19 cellular contexts compared by ENCODE assay signal in the genomic region with DNA sequence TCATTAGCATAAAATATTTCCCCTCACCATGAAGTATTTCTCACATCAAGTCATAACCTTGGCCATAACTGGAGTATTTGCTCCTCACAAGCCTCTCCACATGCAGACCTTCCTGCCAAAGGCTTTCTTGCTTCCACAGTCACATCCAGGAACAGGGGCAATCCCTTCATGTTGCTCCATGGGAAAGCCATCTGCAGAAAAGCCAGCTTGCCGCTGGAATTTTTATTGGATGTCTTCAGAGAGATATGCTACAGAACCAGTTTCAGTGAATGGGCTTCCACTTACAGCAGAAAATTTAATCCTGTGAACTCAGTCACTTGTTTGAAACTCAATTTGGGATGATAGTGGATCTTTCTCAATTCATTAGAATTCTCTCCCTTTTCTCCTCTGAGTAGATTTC.
"Had no signal": no experiment of that assay in that cellular context is flagged by ENCODE, and none has a peak within 500 bp of the region (broad histone marks: within the 10 kb centered on the region; RNA-seq: fewer than 3 reads in every experiment).

No MANE protein-coding gene starts in this region.

- H3K27ac Mint-ChIP-seq: activated CD4-positive, alpha-beta memory T cell treated with anti-CD3 and anti-CD28 coated beads for 36 hours; activated naive CD8-positive, alpha-beta T cell treated with anti-CD3 and anti-CD28 coated beads, Interleukin-2, amount 10 ng/mL, durations not matched to agents 7 days and 5 days; stimulated activated naive B cell treated with anti-CD40 and anti-IgM and Interleukin-4, amounts not matched to agents 10 μg/mL and 1 μg/mL and 100 μg/mL, for 72 hours; T-helper 2 cell treated with Interferon-gamma antibody and Interleukin-4, amounts not matched to agents 5 μg/mL and 100 μg/mL, for 36 hours had no signal

- H3K4me3 ChIP-seq: dorsolateral prefrontal cortex, heart right ventricle, skin epidermis, upper lobe of left lung had no signal

- H3K27me3 Mint-ChIP-seq: activated CD4-positive, alpha-beta memory T cell treated with anti-CD3 and anti-CD28 coated beads for 36 hours; activated naive CD8-positive, alpha-beta T cell treated with anti-CD3 and anti-CD28 coated beads, Interleukin-2, amount 10 ng/mL, durations not matched to agents 7 days and 5 days; stimulated activated naive B cell treated with anti-CD40 and anti-IgM and Interleukin-4, amounts not matched to agents 10 μg/mL and 1 μg/mL and 100 μg/mL, for 72 hours had no signal

- H3K9me3 Mint-ChIP-seq: activated CD4-positive, alpha-beta memory T cell treated with anti-CD3 and anti-CD28 coated beads for 36 hours; activated naive CD8-positive, alpha-beta T cell treated with anti-CD3 and anti-CD28 coated beads, Interleukin-2, amount 10 ng/mL, durations not matched to agents 7 days and 5 days; activated T-cell treated with anti-CD3 and anti-CD28 coated beads, Interleukin-2, amount 50 U/mL, for 4 hours; stimulated activated naive B cell treated with anti-CD40 and anti-IgM and Interleukin-4, amounts not matched to agents 10 μg/mL and 1 μg/mL and 100 μg/mL, for 72 hours; T-helper 2 cell treated with Interferon-gamma antibody and Interleukin-4, amounts not matched to agents 5 μg/mL and 100 μg/mL, for 36 hours had no signal

- H3K9me3 ChIP-seq: heart right ventricle, upper lobe of left lung had no signal

- H3K4me3 Mint-ChIP-seq: activated CD4-positive, alpha-beta memory T cell treated with anti-CD3 and anti-CD28 coated beads for 36 hours; activated naive CD8-positive, alpha-beta T cell treated with anti-CD3 and anti-CD28 coated beads, Interleukin-2, amount 10 ng/mL, durations not matched to agents 7 days and 5 days; activated T-cell treated with anti-CD3 and anti-CD28 coated beads, Interleukin-2, amount 50 U/mL, for 4 hours; stimulated activated naive B cell treated with anti-CD40 and anti-IgM and Interleukin-4, amounts not matched to agents 10 μg/mL and 1 μg/mL and 100 μg/mL, for 72 hours; T-helper 2 cell treated with Interferon-gamma antibody and Interleukin-4, amounts not matched to agents 5 μg/mL and 100 μg/mL, for 36 hours had no signal

- H3K27ac ChIP-seq: dorsolateral prefrontal cortex, heart right ventricle, skin epidermis, upper lobe of left lung had no signal

- FAIRE-seq: bronchial epithelial cell, endometrium, kidney had no signal

- ATAC-seq: activated T-cell treated with anti-CD3 and anti-CD28 coated beads, Interleukin-2, amount 50 U/mL, for 4 hours; heart right ventricle; left ventricle myocardium superior; stimulated activated naive B cell treated with anti-CD40 and anti-IgM and Interleukin-4, amounts not matched to agents 10 μg/mL and 1 μg/mL and 100 μg/mL, for 72 hours had no signal

- DNase-seq: activated CD4-positive, alpha-beta memory T cell treated with anti-CD3 and anti-CD28 coated beads for 36 hours; activated CD4-positive, alpha-beta T cell treated with anti-CD3 and anti-CD28 coated beads for 1 hour; activated gamma-delta T cell; activated naive CD8-positive, alpha-beta T cell treated with anti-CD3 and anti-CD28 coated beads, Interleukin-2, amount 10 ng/mL, durations not matched to agents 7 days and 5 days; activated T-cell treated with anti-CD3 and anti-CD28 coated beads, Interleukin-2, amount 50 U/mL, for 4 hours; aorta; dorsolateral prefrontal cortex; foreskin melanocyte; heart right ventricle; kidney; left ventricle myocardium superior; mesenchymal stem cell; stimulated activated naive B cell treated with anti-CD40 and anti-IgM and Interleukin-4, amounts not matched to agents 10 μg/mL and 1 μg/mL and 100 μg/mL, for 72 hours; SW 1271; upper lobe of left lung had no signal

- H3K27me3 ChIP-seq: dorsolateral prefrontal cortex, heart right ventricle, upper lobe of left lung had no signal
